Comparison of ENCODE assay signal across 8 cellular contexts in the genomic region with DNA sequence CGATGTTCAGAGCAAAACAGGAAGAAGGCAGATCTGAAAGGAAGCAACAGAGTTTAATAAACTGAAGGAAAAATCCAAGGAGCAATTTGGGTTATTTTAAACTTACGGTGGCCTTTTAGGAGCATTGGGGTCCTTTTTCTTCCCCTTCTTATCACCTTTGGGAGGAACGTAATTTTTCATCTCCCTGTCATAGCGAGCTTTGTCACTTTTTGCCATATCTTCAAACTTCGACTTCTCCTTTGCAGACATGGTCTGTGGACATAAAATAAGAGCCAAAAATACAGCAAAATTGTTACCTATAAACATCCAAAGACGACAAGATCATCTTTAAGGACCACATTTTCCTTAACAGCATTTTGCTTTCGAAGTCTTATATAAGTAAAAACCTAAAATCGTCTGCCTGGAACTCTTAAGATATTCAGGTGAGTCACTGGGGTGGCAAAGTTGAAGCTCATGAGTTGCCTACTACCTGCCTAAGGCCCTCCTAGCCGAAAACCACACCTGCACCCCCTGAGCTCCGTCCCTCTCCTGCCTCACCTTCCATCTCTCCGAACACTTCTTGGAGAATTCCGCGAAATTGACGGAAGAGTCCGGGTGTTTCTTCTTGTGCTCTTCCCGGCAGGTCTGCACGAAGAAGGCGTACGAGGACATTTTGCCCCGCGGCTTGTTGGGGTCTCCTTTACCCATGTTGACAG. TPM values are rescaled to one million over a fixed set of nuclear protein-coding genes. Genes with fewer than 3 reads are reported as not detected.
DNase-seq lines count a peak whose midpoint lies in the region; ATAC-seq and TF ChIP-seq lines count a peak whose summit lies in the region.

No MANE protein-coding gene starts in this region.

- H3K36me3 ChIP-seq in KMS-11 (ENCODE audit: insufficient read depth) = peaks cover 18% of the 10 kb centered on the region
- peaks cover 0 to 46% (median 23%) of the 10 kb centered on the region in 6 donors for H3K36me3 ChIP-seq in spleen

- peak overlapping the region; percentile 86 to 95 (median 93) for H3K27ac Mint-ChIP-seq in CD14-positive monocyte

- H3K4me2 ChIP-seq in KMS-11 = peak overlapping the region; percentile 80

- peaks cover 13% of the 10 kb centered on the region; the same call in 1 of the 2 replicates for H4K20me1 ChIP-seq in KMS-11 (ENCODE audit: insufficient read depth)

- H3K9me3 ChIP-seq in spleen = no peaks in the 10 kb centered on the region

- H3K4me1 ChIP-seq in KMS-11 (ENCODE audit: low read depth, poor library complexity, severe bottlenecking) = peaks cover 45% of the 10 kb centered on the region
- peaks cover 16 to 52% (median 40%) of the 10 kb centered on the region in 6 donors for H3K4me1 ChIP-seq in spleen

- intact Hi-C loops in CD14-positive monocyte (cut with micrococcal nuclease) (loop anchor here (5.0 to 10.0 kb wide), 2 partner anchors 84 to 162 kb away; no protein-coding TSS in a partner anchor), spleen (cut with DNase I; ENCODE audit: low total_unique reads) (loop anchor here (5.0 kb wide), 1 partner anchor 39 kb away; a partner anchor contains a TSS)

- H3K27ac ChIP-seq in KMS-11 (peak overlapping the region; percentile 97), spleen (peak overlapping the region; percentile 96 to 100 (median 99))

- H3K27me3 Mint-ChIP-seq in CD14-positive monocyte (ENCODE audit: low read depth in 3 of 3) = peaks cover 0 to 2% (median 1%) of the 10 kb centered on the region in 3 donors

- peaks cover 59% of the 10 kb centered on the region for H3K79me2 ChIP-seq in KMS-11 (ENCODE audit: insufficient read depth, low read depth)

- H3K9me3 Mint-ChIP-seq in CD14-positive monocyte = no peaks in the 10 kb centered on the region

- H3K9ac ChIP-seq in KMS-11 = peak overlapping the region; percentile 100

- WGBS in spleen, 5 donors = 2 to 4% (median 4%) methylated on average over 21 of the region's 21 CpGs

- H3K4me3 Mint-ChIP-seq in CD14-positive monocyte = peak overlapping the region; percentile 97 to 98

- peaks cover 13 to 37% of the 10 kb centered on the region in 2 donors for H3K36me3 Mint-ChIP-seq in CD14-positive monocyte

- no peak overlapping the region for H2AFZ ChIP-seq in KMS-11 (ENCODE audit: low read depth)

- ATAC-seq in GM19023 (IDR thresholded peaks at IDR 0.05; ENCODE audit: unreplicated experiment) (no peak), HG03175 (IDR thresholded peaks at IDR 0.05; ENCODE audit: unreplicated experiment) (no peak)

- no peak for TF ChIP-seq CTCF in CD14-positive monocyte (IDR thresholded peaks at IDR 0.05)
- TF ChIP-seq CTCF in KMS-11 (conservative IDR thresholded peaks at IDR 0.05; ENCODE audit: low read depth, low read length) = no peak
- TF ChIP-seq CTCF in spleen (IDR thresholded peaks at IDR 0.05 in 8 of 11, conservative IDR thresholded peaks at IDR 0.05 in 3 of 11) = no peak

- no peak for TF ChIP-seq POLR2A in spleen (IDR thresholded peaks at IDR 0.05)

- H3K4me3 ChIP-seq in KMS-11 (IDR thresholded peaks at IDR 0.05; ENCODE audit: insufficient read depth, low read depth, low read length) = no peak overlapping the region
- peak overlapping the region; percentile 97 for H3K4me3 ChIP-seq in iPS-11a (ENCODE audit: low read depth, low read length)
- peak overlapping the region; percentile 74 to 99 (median 92) for H3K4me3 ChIP-seq in spleen

- peaks cover 35% of the 10 kb centered on the region for H3K4me1 Mint-ChIP-seq in CD14-positive monocyte

- DNase-seq in CD14-positive monocyte (ENCODE audit: low spot score) = no peak
- DNase-seq in activated naive CD4-positive, alpha-beta T cell treated with anti-CD3 and anti-CD28 coated beads, Interleukin-2, amount 50 U/mL, for 16 hours = peak; percentile 19
- no peak for DNase-seq in spleen
- no peak for DNase-seq in NCI-H2081 (lab: John Stamatoyannopoulos, UW)

- no peaks in the 10 kb centered on the region for H3K27me3 ChIP-seq in KMS-11 (ENCODE audit: insufficient read depth, low read depth)
- H3K27me3 ChIP-seq in spleen (replicated peaks in 1 of 7) = no peaks in the 10 kb centered on the region

RNA-seq across cellular contexts. Expression of a gene that starts 1.0 kb away (rescaled TPM):
- polyA plus RNA-seq in CD14-positive monocyte = 100 to 1,000 TPM; 248 to 299 TPM
- total RNA-seq in spleen = 100 to 1,000 TPM in 5 of 7 donors, 10 to 100 TPM in 2; 78.2 to 143 (median 126) TPM
- 100 to 1,000 TPM; 116 to 421 (median 163) TPM for polyA plus RNA-seq in spleen

RNA-seq across cellular contexts. Expression of a gene that starts 37.6 kb away (rescaled TPM):
- 10 to 100 TPM; 16.5 to 32.2 TPM for polyA plus RNA-seq in CD14-positive monocyte
- 10 to 100 TPM in 6 of 7 donors, 1 to 10 TPM in 1; 6.0 to 43.2 (median 20.4) TPM for total RNA-seq in spleen
- 10 to 100 TPM in 1 of 3 donors, 1 to 10 TPM in 2; 2.7 to 10.6 (median 8.0) TPM for polyA plus RNA-seq in spleen
